Comparison of ENCODE assay signal across 16 cellular contexts in the genomic region with DNA sequence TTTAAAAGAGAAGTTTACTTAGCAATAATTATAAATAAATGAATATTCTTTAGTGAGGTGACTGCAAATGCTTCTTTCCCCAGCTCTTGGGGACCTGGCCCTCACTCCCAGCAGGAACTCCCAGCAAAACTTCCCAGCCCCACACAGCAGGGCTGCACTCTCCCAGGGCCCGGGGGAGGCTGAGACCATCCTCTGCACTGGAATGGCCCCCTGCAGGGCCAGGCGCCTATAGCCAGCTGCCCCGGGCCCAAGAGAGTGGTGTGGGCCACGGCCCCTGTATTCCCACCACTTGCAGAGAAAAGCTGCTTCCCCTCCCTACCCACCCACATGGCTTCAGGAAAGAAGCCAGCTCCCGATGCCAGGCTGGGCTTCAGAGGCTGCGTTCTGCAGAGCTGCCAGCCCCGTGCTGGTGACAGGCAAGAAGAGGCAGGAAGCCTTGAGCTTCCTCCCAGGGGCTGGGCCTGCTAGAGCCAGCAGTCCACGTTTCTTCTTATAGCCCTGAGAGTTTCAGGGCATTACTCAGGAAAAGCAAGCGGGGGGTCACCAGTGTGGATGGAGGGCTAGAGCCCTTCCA. TPM values are rescaled to one million over a fixed set of nuclear protein-coding genes. Genes with fewer than 3 reads are reported as not detected.
DNase-seq lines count a peak whose midpoint lies in the region; ATAC-seq and TF ChIP-seq lines count a peak whose summit lies in the region.
"Had no signal": no experiment of that assay in that cellular context is flagged by ENCODE, and none has a peak within 500 bp of the region (broad histone marks: within the 10 kb centered on the region; RNA-seq: fewer than 3 reads in every experiment).

No MANE protein-coding gene starts in this region.

- H3K4me1 Mint-ChIP-seq in endothelial cell (ENCODE audit: unreplicated experiment) (peaks cover 25% of the 10 kb centered on the region), nephron progenitor cell (peaks cover 5% of the 10 kb centered on the region)
- H3K4me1 Mint-ChIP-seq in activated naive CD4-positive, alpha-beta T cell treated with anti-CD3 and anti-CD28 coated beads for 36 hours (ENCODE audit: low read depth), result peaks cover 6% of the 10 kb centered on the region

- CTCF ChIA-PET in activated naive CD4-positive, alpha-beta T cell treated with anti-CD3 and anti-CD28 coated beads for 36 hours (lab: Charles Lee), result no interaction called here

- H3K27me3 Mint-ChIP-seq in endothelial cell (ENCODE audit: unreplicated experiment) (peaks cover 7% of the 10 kb centered on the region), nephron progenitor cell (ENCODE audit: low read depth, poor library complexity) (no peaks in the 10 kb centered on the region)
- H3K27me3 Mint-ChIP-seq in activated naive CD4-positive, alpha-beta T cell treated with anti-CD3 and anti-CD28 coated beads for 36 hours (ENCODE audit: low read depth), result no peaks in the 10 kb centered on the region
- H3K27me3 Mint-ChIP-seq: activated CD4-positive, alpha-beta memory T cell treated with anti-CD3 and anti-CD28 coated beads, Interleukin-2, amount 10 ng/mL, durations not matched to agents 7 days and 5 days had no signal

- TF ChIP-seq CTCF in endothelial cell (IDR thresholded peaks at IDR 0.05; ENCODE audit: unreplicated experiment), result no peak
- TF ChIP-seq CTCF in nephron progenitor cell (IDR thresholded peaks at IDR 0.05), result no peak

- no peaks in the 10 kb centered on the region for H3K9me3 Mint-ChIP-seq in endothelial cell (ENCODE audit: unreplicated experiment)
- H3K9me3 Mint-ChIP-seq in nephron progenitor cell, result no peaks in the 10 kb centered on the region
- H3K9me3 Mint-ChIP-seq in activated naive CD4-positive, alpha-beta T cell treated with anti-CD3 and anti-CD28 coated beads for 36 hours, result no peaks in the 10 kb centered on the region
- H3K9me3 Mint-ChIP-seq: activated CD4-positive, alpha-beta memory T cell treated with anti-CD3 and anti-CD28 coated beads, Interleukin-2, amount 10 ng/mL, durations not matched to agents 7 days and 5 days had no signal

- H3K4me3 Mint-ChIP-seq in endothelial cell (ENCODE audit: unreplicated experiment) (no peak overlapping the region), nephron progenitor cell (no peak overlapping the region)
- H3K4me3 Mint-ChIP-seq in activated naive CD4-positive, alpha-beta T cell treated with anti-CD3 and anti-CD28 coated beads for 36 hours, result no peak overlapping the region
- H3K4me3 Mint-ChIP-seq: activated CD4-positive, alpha-beta memory T cell treated with anti-CD3 and anti-CD28 coated beads, Interleukin-2, amount 10 ng/mL, durations not matched to agents 7 days and 5 days had no signal

- intact Hi-C loops in Right ventricle myocardium superior (cut with DNase I) (no loop called here), cardiac septum (cut with DNase I) (no loop called here)
- intact Hi-C loops in activated naive CD4-positive, alpha-beta T cell treated with anti-CD3 and anti-CD28 coated beads for 36 hours (cut with micrococcal nuclease), result no loop called here

- peak overlapping the region; percentile 48 for H3K27ac Mint-ChIP-seq in endothelial cell (ENCODE audit: unreplicated experiment)
- H3K27ac Mint-ChIP-seq in nephron progenitor cell, result peak overlapping the region; percentile 36
- H3K27ac Mint-ChIP-seq in activated naive CD4-positive, alpha-beta T cell treated with anti-CD3 and anti-CD28 coated beads for 36 hours, result no peak overlapping the region
- H3K27ac Mint-ChIP-seq: activated CD4-positive, alpha-beta memory T cell treated with anti-CD3 and anti-CD28 coated beads, Interleukin-2, amount 10 ng/mL, durations not matched to agents 7 days and 5 days had no signal

- ATAC-seq in Right ventricle myocardium superior (ENCODE audit: poor library complexity), result peak; percentile 34
- ATAC-seq in HG03175 (IDR thresholded peaks at IDR 0.05; ENCODE audit: unreplicated experiment), result no peak
- no peak for ATAC-seq in GM19351 (IDR thresholded peaks at IDR 0.05; ENCODE audit: unreplicated experiment)
- ATAC-seq: A549, left lobe of liver had no signal

- H3K36me3 Mint-ChIP-seq in endothelial cell (ENCODE audit: low read depth, unreplicated experiment) (peaks cover 27% of the 10 kb centered on the region), nephron progenitor cell (ENCODE audit: low read depth) (peaks cover 39% of the 10 kb centered on the region)
- H3K36me3 Mint-ChIP-seq in activated naive CD4-positive, alpha-beta T cell treated with anti-CD3 and anti-CD28 coated beads for 36 hours (ENCODE audit: low read depth), result peaks cover 21% of the 10 kb centered on the region

- no peak for DNase-seq in Right ventricle myocardium superior
- no peak for DNase-seq in cardiac septum (ENCODE audit: low spot score)
- peak; percentile 37 for DNase-seq in endothelial cell (ENCODE audit: low spot score)
- no peak for DNase-seq in nephron progenitor cell
- DNase-seq in activated naive CD4-positive, alpha-beta T cell treated with anti-CD3 and anti-CD28 coated beads for 36 hours, result no peak
- DNase-seq in NOMO-1 treated with DMSO at 0.1 percent for 48 hours (lab: John Stamatoyannopoulos, UW; ENCODE audit: unreplicated experiment), result no peak
- DNase-seq: activated CD4-positive, alpha-beta memory T cell treated with anti-CD3 and anti-CD28 coated beads, Interleukin-2, amount 10 ng/mL, durations not matched to agents 7 days and 5 days; activated gamma-delta T cell treated with Interleukin-2 at 50 U/mL for 16 hours; Caco-2; heart right ventricle; NCI-H187 treated with DMSO at 0.1 percent for 48 hours; NCI-H82 had no signal

RNA-seq across cellular contexts. Expression of a gene that starts 20.0 kb away (rescaled TPM):
- 1,067 TPM for total RNA-seq in Right ventricle myocardium superior
- 455 TPM for total RNA-seq in cardiac septum
- 133 TPM for total RNA-seq in endothelial cell (ENCODE audit: unreplicated experiment)
- total RNA-seq in activated naive CD4-positive, alpha-beta T cell treated with anti-CD3 and anti-CD28 coated beads for 36 hours, result 100 to 1,000 TPM; 225 to 229 TPM
